8 cellular contexts compared by ENCODE assay signal in the genomic region with DNA sequence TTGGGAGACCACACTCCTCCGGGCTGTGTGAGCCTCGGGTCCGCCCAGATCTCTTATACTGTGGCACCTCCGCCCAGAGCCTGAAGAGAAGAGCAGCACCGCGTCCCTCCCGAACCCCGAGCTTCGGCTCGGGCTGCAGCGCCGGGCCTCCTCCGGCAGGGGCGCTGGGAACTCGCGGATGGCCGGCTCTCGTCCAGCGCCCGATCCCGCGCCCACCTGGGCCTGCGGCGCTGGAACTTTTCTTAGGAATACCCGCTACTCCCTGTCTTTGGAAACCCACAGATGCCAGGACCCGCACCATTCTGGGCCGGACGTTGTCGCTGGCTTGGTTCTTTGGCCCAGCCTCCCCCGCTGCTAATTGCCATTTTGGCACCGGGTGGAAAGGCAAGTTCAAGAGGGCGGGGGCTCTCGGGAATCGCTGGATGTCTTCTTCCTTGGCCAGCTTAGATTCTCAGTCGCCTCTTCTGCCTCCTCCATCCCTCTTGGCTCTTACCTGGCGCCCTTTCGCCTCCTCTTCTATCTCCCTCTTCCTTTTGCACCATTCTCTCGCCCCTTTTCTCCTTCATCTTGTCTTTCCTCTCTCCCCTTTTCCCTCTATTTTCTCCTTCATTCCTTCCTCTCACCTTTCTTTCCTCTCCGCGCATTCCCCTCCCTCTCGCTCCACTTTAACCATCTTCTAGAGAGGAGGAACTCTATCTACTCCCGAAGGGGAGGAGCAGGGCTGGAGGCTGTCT. TPM values are rescaled to one million over a fixed set of nuclear protein-coding genes. Genes with fewer than 3 reads are reported as not detected.
DNase-seq lines count a peak whose midpoint lies in the region; ATAC-seq, FAIRE-seq and TF ChIP-seq lines count a peak whose summit lies in the region.

No MANE protein-coding gene starts in this region.

- DNase-seq in A673 (ENCODE audit: low spot score) (peak; percentile 34), GM23338 (ENCODE audit: low spot score) (peak; percentile 89), K562 (ENCODE audit: extremely low read depth in 1 of 4, low spot score in 3 of 4) (peak; percentile 10 to 33 (median 24)), left kidney (ENCODE audit: low read depth, low spot score) (peak; percentile 79), NCI-H748 treated with DMSO at 0.1 percent for 48 hours (lab: John Stamatoyannopoulos, UW) (no peak)

- H3K36me3 ChIP-seq in A673 (ENCODE audit: insufficient read depth, low read length, poor library complexity, severe bottlenecking) (no peaks in the 10 kb centered on the region), GM23338 (ENCODE audit: insufficient read depth) (no peaks in the 10 kb centered on the region), K562 (ENCODE audit: control insufficient read depth, insufficient read depth, low read length) (no peaks in the 10 kb centered on the region)

- H3F3A ChIP-seq in GM23338 (replicated peaks; ENCODE audit: low read depth) = peaks cover 7% of the 10 kb centered on the region

- POLR2A ChIA-PET in A673 (lab: Charles Lee; ENCODE audit: low non-redundant PET) = no interaction called here
- POLR2A ChIA-PET in K562 (lab: Yijun Ruan, JAX) = interaction anchor here (1.2 kb wide), 1 partner anchor 11 kb away, joined by 3 read pairs; no protein-coding TSS in a partner anchor

- H3K9me3 Mint-ChIP-seq in GM23338 = no peaks in the 10 kb centered on the region; the same call in 2 of the 3 replicates

- peaks cover 4% of the 10 kb centered on the region for H3K4me1 Mint-ChIP-seq in GM23338

- H3K9ac ChIP-seq in K562 (ENCODE audit: insufficient read depth in 1 of 2, low read depth in 2 of 2, low read length in 2 of 2) = no peak overlapping the region

- H3K4me3 Mint-ChIP-seq in GM23338 = peak overlapping the region; percentile 75

- H3K4me2 ChIP-seq in GM23338 (peak overlapping the region; percentile 94), K562 (ENCODE audit: insufficient read depth, low read length) (no peak overlapping the region)

- TF ChIP-seq EP300 in K562 (IDR thresholded peaks at IDR 0.05; ENCODE audit: low read length) = no peak

- no peak for TF ChIP-seq POLR2A in K562 (conservative IDR thresholded peaks at IDR 0.05)

- H3K27ac ChIP-seq in A673 (ENCODE audit: low read depth, low read length, poor library complexity, severe bottlenecking) = no peak overlapping the region
- H3K27ac ChIP-seq in GM23338 (ENCODE audit: low read depth) = no peak overlapping the region
- no peak overlapping the region for H3K27ac ChIP-seq in K562 (ENCODE audit: extremely low read depth, low read depth, low read length)

- TF ChIP-seq CTCF in A673 (conservative IDR thresholded peaks at IDR 0.05; ENCODE audit: low read depth, low read length) (peak; percentile 63), GM23338 (conservative IDR thresholded peaks at IDR 0.05; ENCODE audit: low read depth in 2 of 2) (peak; percentile 64 to 72), K562 (IDR thresholded peaks at IDR 0.05 in 2 of 3, conservative IDR thresholded peaks at IDR 0.05 in 1 of 3; ENCODE audit: insufficient read depth in 2 of 3, low read depth in 1 of 3, low read length in 3 of 3) (peak; percentile 37 to 47 (median 44); a peak in 5 of 6 replicates)

- H3K27me3 Mint-ChIP-seq in GM23338 (ENCODE audit: insufficient read depth, low read depth, poor library complexity) = peaks cover 63% of the 10 kb centered on the region

- H3K9me3 ChIP-seq in A673 (ENCODE audit: low read depth, low read length, poor library complexity, severe bottlenecking) (no peaks in the 10 kb centered on the region), K562 (replicated peaks; ENCODE audit: control insufficient read depth, insufficient read depth, low read depth, low read length) (no peaks in the 10 kb centered on the region)

- no peaks in the 10 kb centered on the region; the same call in 2 of the 3 replicates for H3K36me3 Mint-ChIP-seq in GM23338 (ENCODE audit: low read depth)

- H3K4me3 ChIP-seq in A673 (ENCODE audit: low read depth, low read length, poor library complexity, severe bottlenecking) = no peak overlapping the region
- H3K4me3 ChIP-seq in GM23338 = peak overlapping the region; percentile 82
- no peak overlapping the region for H3K4me3 ChIP-seq in K562

- H3K27ac Mint-ChIP-seq in GM23338 = no peak overlapping the region

- H3K9me1 ChIP-seq in K562 (ENCODE audit: control insufficient read depth, insufficient read depth, low read length) = no peaks in the 10 kb centered on the region

- ATAC-seq in GM23338 = peak; percentile 66
- ATAC-seq in K562 = peak; percentile 86
- no peak for ATAC-seq in GM18519 (IDR thresholded peaks at IDR 0.05; ENCODE audit: low FRiP score, unreplicated experiment)
- ATAC-seq in HG03520 (IDR thresholded peaks at IDR 0.05; ENCODE audit: unreplicated experiment) = no peak
- no peak for ATAC-seq in GM18517 (IDR thresholded peaks at IDR 0.05; ENCODE audit: unreplicated experiment)

- in situ Hi-C loops in K562 (cut with MboI) = no loop called here

- FAIRE-seq in K562 (lab: Jason Lieb, UNC) = no peak

- H4K20me1 ChIP-seq in GM23338 (replicated peaks; ENCODE audit: insufficient read depth) = no peaks in the 10 kb centered on the region
- no peaks in the 10 kb centered on the region for H4K20me1 ChIP-seq in K562 (replicated peaks; ENCODE audit: control insufficient read depth, insufficient read depth, low read length)

- intact Hi-C loops in A673 (cut with micrococcal nuclease; ENCODE audit: unreplicated experiment) (no loop called here), K562 (cut with micrococcal nuclease) (no loop called here)

- H3K79me2 ChIP-seq in GM23338 (replicated peaks; ENCODE audit: insufficient read depth) (no peaks in the 10 kb centered on the region), K562 (ENCODE audit: control insufficient read depth, insufficient read depth, low read length) (no peaks in the 10 kb centered on the region)

- H2AFZ ChIP-seq in GM23338 (peak overlapping the region; percentile 99), K562 (ENCODE audit: low read depth, low read length) (no peak overlapping the region)

- peak in 1 of 2 experiments; percentile 43; a peak in 2 of 4 replicates for TF ChIP-seq RAD21 in K562 (CRISPR knock-in tag; conservative IDR thresholded peaks at IDR 0.05 in 1 of 2, IDR thresholded peaks at IDR 0.05 in 1 of 2)

- WGBS in K562 (ENCODE audit: insufficient coverage, low coverage, missing lambda C conversion rate) = 0% methylated on average over 26 of the region's 42 CpGs

- H3K27me3 ChIP-seq in A673 (replicated peaks; ENCODE audit: insufficient read depth, low read depth, low read length, poor library complexity) (peaks cover 97% of the 10 kb centered on the region), GM23338 (ENCODE audit: insufficient read depth) (peaks cover 70% of the 10 kb centered on the region), K562 (ENCODE audit: control insufficient read depth in 2 of 2, insufficient read depth in 2 of 2, low read length in 2 of 2) (peaks cover 0 to 8% of the 10 kb centered on the region in 2 experiments; a peak in 2 of 5 replicates)

- BruUV-seq in A673 (replicated peaks; lab: Mats Ljungman, UMichigan) (no TSS peak), K562 (replicated peaks; lab: Mats Ljungman, UMichigan) (no TSS peak)

- no peaks in the 10 kb centered on the region for H3K9me2 ChIP-seq in GM23338 (ENCODE audit: insufficient read depth)

- CTCF ChIA-PET in A673 (lab: Charles Lee) = interaction anchor here (0.5 kb wide), 1 partner anchor 25 kb away, joined by 3 read pairs; no protein-coding TSS in a partner anchor
- CTCF ChIA-PET in K562 (lab: Yijun Ruan, JAX; ENCODE audit: low intra/inter-chr PET ratio) = no interaction called here

- H3K4me1 ChIP-seq in A673 (ENCODE audit: insufficient read depth, low read length, poor library complexity, severe bottlenecking) = peaks cover 7% of the 10 kb centered on the region
- 0 out of 2 replicates have a peak, but pooled peaks cover 7% of the 10 kb centered on the region for H3K4me1 ChIP-seq in GM23338 (ENCODE audit: insufficient read depth)
- H3K4me1 ChIP-seq in K562 (replicated peaks in 1 of 2; ENCODE audit: control insufficient read depth in 2 of 2, insufficient read depth in 2 of 2, low read length in 2 of 2) = peaks cover 0 to 10% of the 10 kb centered on the region in 2 experiments; a peak in 2 of 5 replicates

TF ChIP-seq in GM23338, 12 proteins besides CTCF, POLR2A, EP300 and RAD21 (continues in another document):
- TF ChIP-seq CREB1 (CRISPR knock-in tag; IDR thresholded peaks at IDR 0.05; ENCODE audit: low read depth) (no peak), NANOG (IDR thresholded peaks at IDR 0.05; ENCODE audit: borderline replicate concordance) (no peak)

TF ChIP-seq in K562, 482 proteins besides CTCF, POLR2A, EP300 and RAD21 (continues in another document):
- TF ChIP-seq, protein P1, sequence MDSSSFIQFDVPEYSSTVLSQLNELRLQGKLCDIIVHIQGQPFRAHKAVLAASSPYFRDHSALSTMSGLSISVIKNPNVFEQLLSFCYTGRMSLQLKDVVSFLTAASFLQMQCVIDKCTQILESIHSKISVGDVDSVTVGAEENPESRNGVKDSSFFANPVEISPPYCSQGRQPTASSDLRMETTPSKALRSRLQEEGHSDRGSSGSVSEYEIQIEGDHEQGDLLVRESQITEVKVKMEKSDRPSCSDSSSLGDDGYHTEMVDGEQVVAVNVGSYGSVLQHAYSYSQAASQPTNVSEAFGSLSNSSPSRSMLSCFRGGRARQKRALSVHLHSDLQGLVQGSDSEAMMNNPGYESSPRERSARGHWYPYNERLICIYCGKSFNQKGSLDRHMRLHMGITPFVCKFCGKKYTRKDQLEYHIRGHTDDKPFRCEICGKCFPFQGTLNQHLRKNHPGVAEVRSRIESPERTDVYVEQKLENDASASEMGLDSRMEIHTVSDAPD (CRISPR knock-in tag; IDR thresholded peaks at IDR 0.05) = no peak

RNA-seq across cellular contexts. Expression of a gene that starts 2.1 kb away (rescaled TPM):
- total RNA-seq in A673 (2021) (not detected in 2 replicates), K562 (2014; rRNA removed) (not detected in 2 replicates), K562 (2014; rRNA removed; fragmentation: Illumina TruSeq; extraction: Trizol) (not detected in 2 replicates), K562 (2015; rRNA removed; fragmentation: Illumina TruSeq; extraction: Trizol) (not detected in 2 replicates), K562 (2021) (not detected in 2 replicates)
- 1.4 TPM in 2 replicates for total RNA-seq in GM23338 (2014; rRNA removed; shearing (Covaris generic))
- polyA plus RNA-seq in GM23338 (2016; fragmentation: Nextera tagmentation; extraction: Ambion mirVana) (0.37 and 0.43 TPM in 2 replicates), K562 (2011; rRNA removed) (not detected in 2 replicates), K562 (2014; fragmentation: Illumina TruSeq; extraction: Trizol) (not detected in 2 replicates), K562 (2014; fragmentation: Nextera tagmentation; extraction: Ambion mirVana) (not detected), K562 (2014; rRNA removed) (not detected in 2 replicates)
- total RNA-seq in K562 (2011; cell fraction: chromatin; rRNA removed; ENCODE audit: low replicate concordance) = not detected in 2 replicates
- total RNA-seq in K562 (2011; cell fraction: nucleolus; rRNA removed) = not detected in 2 replicates
- total RNA-seq in K562 (2011; cell fraction: nucleoplasm; rRNA removed) = not detected in 2 replicates
- not detected in 2 replicates for polyA plus RNA-seq in K562 (2011; cell fraction: cytosol; rRNA removed)
- polyA plus RNA-seq in K562 (2011; cell fraction: nucleus; rRNA removed) = not detected in 2 replicates
- polyA plus RNA-seq in K562 (2012) = not detected in 2 replicates
- polyA minus RNA-seq in K562 (2011; rRNA and poly(A)+ RNA removed) = not detected in 2 replicates
- not detected in 2 replicates for polyA minus RNA-seq in K562 (2011; cell fraction: cytosol; rRNA and poly(A)+ RNA removed)
- not detected in 2 replicates for polyA minus RNA-seq in K562 (2011; cell fraction: nucleus; rRNA and poly(A)+ RNA removed)

Comparison
In these comparisons a context has a peak if more than half of its experiments do, and no peak if none do; other contexts are left out.
1. ATAC-seq: peak in GM23338 (single experiment) and K562 (single experiment); none in GM18519 (single experiment), HG03520 (single experiment) and GM18517 (single experiment).
2. Peak in every context shown above with its lines, with median percentiles within 50 percentile points of each other: CTCF ChIP-seq.